In genomic region chr22:37562049-37562784, GRCh38 we compare ENCODE assay signal across 8 cellular contexts. TPM values are rescaled to one million over a fixed set of nuclear protein-coding genes. Genes with fewer than 3 reads are reported as not detected.
A peak's percentile ranks its signal among the peaks of the same experiment; 100 is the strongest.
DNase-seq lines count a peak whose midpoint lies in the region; ATAC-seq and TF ChIP-seq lines count a peak whose summit lies in the region.

No MANE protein-coding gene starts in this region.

- H3K27me3 Mint-ChIP-seq in activated naive CD8-positive, alpha-beta T cell treated with anti-CD3 and anti-CD28 coated beads for 36 hours = peaks cover 72% of the 10 kb centered on the region

- H3K27ac ChIP-seq in iPS-20b (ENCODE audit: low read length) = no peak overlapping the region
- peak overlapping the region; percentile 90 for H3K27ac ChIP-seq in smooth muscle cell (ENCODE audit: low read depth)

- peaks cover 62% of the 10 kb centered on the region for H3K79me2 ChIP-seq in smooth muscle cell (ENCODE audit: low read depth)

- H3K4me3 ChIP-seq in HFF-Myc (replicated peaks; ENCODE audit: low read depth, low read length) = peak overlapping the region; percentile 93
- no peak overlapping the region for H3K4me3 ChIP-seq in iPS-20b (ENCODE audit: low read length)
- H3K4me3 ChIP-seq in smooth muscle cell = peak overlapping the region; percentile 77

- H3K9ac ChIP-seq in iPS-20b (ENCODE audit: low read depth, low read length) (peak overlapping the region; percentile 66; the same call in 1 of the 2 replicates), smooth muscle cell (ENCODE audit: low read depth) (peak overlapping the region; percentile 18)

- ATAC-seq in HG02973 (IDR thresholded peaks at IDR 0.05; ENCODE audit: unreplicated experiment) (no peak), GM18861 (IDR thresholded peaks at IDR 0.05; ENCODE audit: unreplicated experiment) (no peak)

- H3K36me3 ChIP-seq in iPS-20b (ENCODE audit: insufficient read depth, low read depth, low read length) (no peaks in the 10 kb centered on the region), smooth muscle cell (ENCODE audit: low read depth) (no peaks in the 10 kb centered on the region)

- H3K4me3 Mint-ChIP-seq in activated naive CD8-positive, alpha-beta T cell treated with anti-CD3 and anti-CD28 coated beads for 36 hours = peak overlapping the region; percentile 59

- no peaks in the 10 kb centered on the region for H3K36me3 Mint-ChIP-seq in activated naive CD8-positive, alpha-beta T cell treated with anti-CD3 and anti-CD28 coated beads for 36 hours

- H3K4me1 Mint-ChIP-seq in activated naive CD8-positive, alpha-beta T cell treated with anti-CD3 and anti-CD28 coated beads for 36 hours = peaks cover 22% of the 10 kb centered on the region

- H3F3A ChIP-seq in smooth muscle cell (ENCODE audit: low read depth) = peaks cover 39% of the 10 kb centered on the region

- H3K27me3 ChIP-seq in iPS-20b (ENCODE audit: insufficient read depth, low read length) = peaks cover 50% of the 10 kb centered on the region
- no peaks in the 10 kb centered on the region for H3K27me3 ChIP-seq in smooth muscle cell (ENCODE audit: low read depth)

- TF ChIP-seq CTCF in HFF-Myc (IDR thresholded peaks at IDR 0.05; ENCODE audit: low read depth, low read length, missing control alignments) = no peak
- no peak for TF ChIP-seq CTCF in smooth muscle cell (IDR thresholded peaks at IDR 0.05; ENCODE audit: borderline replicate concordance, insufficient read depth, poor library complexity, severe bottlenecking)

- H3K9me3 ChIP-seq in iPS-20b (ENCODE audit: insufficient read depth, low read depth, low read length) (no peaks in the 10 kb centered on the region), smooth muscle cell (replicated peaks; ENCODE audit: low read depth) (no peaks in the 10 kb centered on the region)

- peak overlapping the region; percentile 29 for H3K27ac Mint-ChIP-seq in activated naive CD8-positive, alpha-beta T cell treated with anti-CD3 and anti-CD28 coated beads for 36 hours

- DNase-seq in HFF-Myc (ENCODE audit: extremely low read depth, low read depth) (no peak), smooth muscle cell (lab: John Stamatoyannopoulos, UW; ENCODE audit: unreplicated experiment) (no peak), NK-92 (lab: John Stamatoyannopoulos, UW; ENCODE audit: unreplicated experiment) (no peak)
- DNase-seq in activated naive CD8-positive, alpha-beta T cell treated with anti-CD3 and anti-CD28 coated beads for 36 hours = no peak
- no peak for DNase-seq in stimulated activated naive CD4-positive, alpha-beta T cell (lab: John Stamatoyannopoulos, UW)

- H3K4me1 ChIP-seq in iPS-20b (ENCODE audit: insufficient read depth, low read length) (peaks cover 27% of the 10 kb centered on the region), smooth muscle cell (ENCODE audit: low read depth) (peaks cover 23% of the 10 kb centered on the region)

- peaks cover 59% of the 10 kb centered on the region for H4K20me1 ChIP-seq in smooth muscle cell (ENCODE audit: low read depth)

- H3K9me3 Mint-ChIP-seq in activated naive CD8-positive, alpha-beta T cell treated with anti-CD3 and anti-CD28 coated beads for 36 hours = no peaks in the 10 kb centered on the region

- peak overlapping the region; percentile 95 for H3K4me2 ChIP-seq in smooth muscle cell

- WGBS in smooth muscle cell (ENCODE audit: low lambda C conversion rate) = 84% methylated on average over 14 of the region's 14 CpGs

- no peak overlapping the region for H2AFZ ChIP-seq in smooth muscle cell (ENCODE audit: low read depth)

RNA-seq across cellular contexts. Expression of gene CDC42EP1, which starts 1.9 kb away (rescaled TPM):
- total RNA-seq in activated naive CD8-positive, alpha-beta T cell treated with anti-CD3 and anti-CD28 coated beads for 36 hours = under 1 TPM; 0.25 to 0.32 TPM
- total RNA-seq in smooth muscle cell = 14.0 and 19.1 TPM in 2 replicates
- polyA plus RNA-seq in smooth muscle cell = 89.6 and 94.9 TPM in 2 replicates

RNA-seq across cellular contexts. Expression of gene LGALS2, which starts 17.7 kb away (rescaled TPM):
- not detected for total RNA-seq in activated naive CD8-positive, alpha-beta T cell treated with anti-CD3 and anti-CD28 coated beads for 36 hours
- not detected in 2 replicates for total RNA-seq in smooth muscle cell
- polyA plus RNA-seq in smooth muscle cell = 0.48 and 1.1 TPM in 2 replicates

RNA-seq across cellular contexts. Expression of gene CARD10, which starts 43.0 kb away (rescaled TPM):
- under 1 TPM; 0.06 to 0.14 TPM for total RNA-seq in activated naive CD8-positive, alpha-beta T cell treated with anti-CD3 and anti-CD28 coated beads for 36 hours
- total RNA-seq in smooth muscle cell = 3.7 and 6.0 TPM in 2 replicates
- polyA plus RNA-seq in smooth muscle cell = 2.3 and 5.4 TPM in 2 replicates

RNA-seq across cellular contexts. Expression of gene GGA1, which starts 46.4 kb away (rescaled TPM):
- 10 to 100 TPM; 56.3 to 61.9 TPM for total RNA-seq in activated naive CD8-positive, alpha-beta T cell treated with anti-CD3 and anti-CD28 coated beads for 36 hours
- 15.6 and 27.3 TPM in 2 replicates for total RNA-seq in smooth muscle cell
- 44.0 and 59.6 TPM in 2 replicates for polyA plus RNA-seq in smooth muscle cell

Comparison
In these comparisons a context has a peak if more than half of its experiments do, and no peak if none do; other contexts are left out.
1. RNA of gene CDC42EP1, which starts 1.9 kb away (total RNA-seq): 14.0 to 19.1 TPM in smooth muscle cell; 0.25 to 0.32 TPM in activated naive CD8-positive, alpha-beta T cell treated with anti-CD3 and anti-CD28 coated beads for 36 hours; every median in the first group is over 10 times any median in the second.